8 cellular contexts compared by ENCODE assay signal in the genomic region with DNA sequence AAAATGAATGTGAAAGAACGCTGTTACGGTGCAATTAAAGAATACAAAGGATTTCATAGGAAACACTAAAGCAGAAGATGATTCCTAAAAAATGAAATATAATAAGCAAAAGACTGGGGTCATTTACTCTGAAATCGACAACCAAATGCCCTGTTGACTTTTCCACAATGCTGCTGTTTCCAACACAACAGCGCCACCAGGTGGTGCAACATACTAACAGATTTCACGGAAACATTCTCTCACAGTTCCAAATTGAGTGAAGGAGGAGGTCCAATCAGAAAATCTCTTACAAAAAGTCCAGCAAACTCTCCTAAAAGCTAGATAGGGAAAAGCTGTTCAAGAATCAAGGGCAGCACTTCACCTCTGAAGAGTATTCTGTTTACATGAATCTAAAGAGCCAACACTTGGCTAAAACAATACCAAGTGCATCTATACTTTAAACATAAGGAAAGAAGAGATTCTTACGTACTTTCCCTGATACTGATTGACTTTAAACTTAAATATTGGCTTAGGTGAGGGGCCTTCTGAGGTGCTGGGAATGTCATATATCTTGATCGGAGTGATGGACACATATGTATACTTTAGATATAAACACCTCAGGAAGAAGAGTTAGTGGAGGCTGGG. TPM values are rescaled to one million over a fixed set of nuclear protein-coding genes. Genes with fewer than 3 reads are reported as not detected.
DNase-seq lines count a peak whose midpoint lies in the region; ATAC-seq and TF ChIP-seq lines count a peak whose summit lies in the region.

No MANE protein-coding gene starts in this region.

- TF ChIP-seq CTCF in GM12864 (IDR thresholded peaks at IDR 0.05; ENCODE audit: low read depth, low read length, missing control alignments) (peak; percentile 81), left ventricle myocardium inferior (IDR thresholded peaks at IDR 0.05; ENCODE audit: borderline replicate concordance) (peak; percentile 86)

- intact Hi-C loops in left ventricle myocardium inferior (cut with micrococcal nuclease) = loop anchor here (5.0 kb wide), 1 partner anchor 194 kb away; no protein-coding TSS in a partner anchor

- peak; percentile 43 for DNase-seq in GM12864 (ENCODE audit: low read depth)
- DNase-seq in NCI-H128 (lab: John Stamatoyannopoulos, UW; ENCODE audit: unreplicated experiment) = peak; percentile 26
- DNase-seq in T-helper 1 cell = peak; percentile 20 to 70 (median 54)
- peak; percentile 61 for DNase-seq in amniotic stem cell (lab: John Stamatoyannopoulos, UW)
- DNase-seq in left ventricle myocardium inferior = peak; percentile 65
- DNase-seq in renal cortical epithelial cell (ENCODE audit: low read depth) = peak; percentile 85

- H3K36me3 ChIP-seq in left ventricle myocardium inferior = peaks cover 25% of the 10 kb centered on the region

- peaks cover 11% of the 10 kb centered on the region for H3K4me1 ChIP-seq in left ventricle myocardium inferior

- H3K27me3 ChIP-seq in left ventricle myocardium inferior (ENCODE audit: low read depth) = no peaks in the 10 kb centered on the region

- no peak overlapping the region for H3K27ac ChIP-seq in left ventricle myocardium inferior (replicated peaks)

- H3K4me3 ChIP-seq in GM12864 (ENCODE audit: low read depth, low read length) (no peak overlapping the region), left ventricle myocardium inferior (no peak overlapping the region)

- no peaks in the 10 kb centered on the region for H3K9me3 ChIP-seq in left ventricle myocardium inferior (replicated peaks)

- ATAC-seq in HG03139 (IDR thresholded peaks at IDR 0.05; ENCODE audit: unreplicated experiment) (no peak), HG02623 (IDR thresholded peaks at IDR 0.05; ENCODE audit: unreplicated experiment) (no peak)

RNA-seq across cellular contexts. Expression of a gene that starts 55.9 kb away (rescaled TPM):
- total RNA-seq in left ventricle myocardium inferior (17.3 TPM), renal cortical epithelial cell (15.1 and 30.5 TPM in 2 replicates)

Comparison
In these comparisons a context has a peak if more than half of its experiments do, and no peak if none do; other contexts are left out.
1. DNase-seq: peak in every context shown above with its lines; median percentile 85 in renal cortical epithelial cell; 65 in left ventricle myocardium inferior; 61 in amniotic stem cell; 54 in T-helper 1 cell; 43 in GM12864; 26 in NCI-H128.